19 cellular contexts compared by ENCODE assay signal in genomic region chr6:24455061-24455460, GRCh38. TPM values are rescaled to one million over a fixed set of nuclear protein-coding genes. Genes with fewer than 3 reads are reported as not detected.
A peak's percentile ranks its signal among the peaks of the same experiment; 100 is the strongest.
DNase-seq lines count a peak whose midpoint lies in the region; TF ChIP-seq lines count a peak whose summit lies in the region.
"Had no signal": no experiment of that assay in that cellular context is flagged by ENCODE, and none has a peak within 500 bp of the region (broad histone marks: within the 10 kb centered on the region; RNA-seq: fewer than 3 reads in every experiment).

No MANE protein-coding gene starts in this region.

- intact Hi-C loops in prostate gland (cut with DNase I) = no loop called here

- H3K36me3 ChIP-seq in NT2/D1 (ENCODE audit: insufficient read depth, insufficient read length, low read length) (no peaks in the 10 kb centered on the region), prostate gland (no peaks in the 10 kb centered on the region)
- H3K36me3 ChIP-seq: BLaER1, HAP-1 had no signal

- WGBS in prostate gland = 84% methylated on average over 4 of the region's 4 CpGs

- no peak for TF ChIP-seq CTCF in HFFc6 (IDR thresholded peaks at IDR 0.05)
- no peak for TF ChIP-seq CTCF in prostate gland (IDR thresholded peaks at IDR 0.05)

- no peaks in the 10 kb centered on the region for H3K4me1 ChIP-seq in NT2/D1 (ENCODE audit: insufficient read depth, insufficient read length)
- H3K4me1 ChIP-seq in prostate gland (replicated peaks) = no peaks in the 10 kb centered on the region
- H3K4me1 ChIP-seq: Caco-2, HAP-1 had no signal

- H3K9me3 Mint-ChIP-seq in HFFc6 = no peaks in the 10 kb centered on the region
- H3K9me3 Mint-ChIP-seq: CD4-positive, CD25-positive, alpha-beta regulatory T cell; CD8-positive, alpha-beta T cell had no signal

- H3K4me3 Mint-ChIP-seq in HFFc6 = no peak overlapping the region
- H3K4me3 Mint-ChIP-seq: B cell; CD4-positive, CD25-positive, alpha-beta regulatory T cell; CD8-positive, alpha-beta T cell had no signal

- H3K27me3 ChIP-seq in NT2/D1 (ENCODE audit: insufficient read depth, insufficient read length) (no peaks in the 10 kb centered on the region), prostate gland (replicated peaks; ENCODE audit: insufficient read depth) (no peaks in the 10 kb centered on the region)
- H3K27me3 ChIP-seq: BLaER1 had no signal

- H3K27ac Mint-ChIP-seq in HFFc6 = no peak overlapping the region
- H3K27ac Mint-ChIP-seq: B cell; CD4-positive, CD25-positive, alpha-beta regulatory T cell; CD8-positive, alpha-beta T cell had no signal

- peak; percentile 39 for DNase-seq in activated effector memory CD4-positive, alpha-beta T cell treated with anti-CD3 and anti-CD28 coated beads, Interleukin-2, amount 50 U/mL, for 16 hours
- DNase-seq in activated effector memory CD4-positive, alpha-beta T cell treated with Interleukin-2 at 50 U/mL for 16 hours = no peak
- DNase-seq in NT2/D1 (ENCODE audit: low read depth, low spot score) = peak; percentile 2
- peak; percentile 28 for DNase-seq in iPS-NIHi11 (ENCODE audit: low spot score)
- DNase-seq in NCI-H748 (lab: John Stamatoyannopoulos, UW; ENCODE audit: unreplicated experiment) = no peak
- no peak for DNase-seq in HFFc6
- no peak for DNase-seq in prostate gland (ENCODE audit: low spot score)
- DNase-seq in activated T-cell treated with anti-CD3 and anti-CD28 coated beads, Interleukin-2, amount 50 U/mL, for 48 hours = no peak
- DNase-seq: Caco-2; CD4-positive, CD25-positive, alpha-beta regulatory T cell; CD8-positive, alpha-beta T cell; DMS153; GDM1 had no signal

- no peaks in the 10 kb centered on the region for H3K4me1 Mint-ChIP-seq in HFFc6 (ENCODE audit: low read depth)
- H3K4me1 Mint-ChIP-seq: B cell had no signal

- no peak for TF ChIP-seq POLR2A in prostate gland (IDR thresholded peaks at IDR 0.05)

- no peak overlapping the region for H3K9ac ChIP-seq in NT2/D1 (ENCODE audit: insufficient read length, low read depth)
- H3K9ac ChIP-seq: BLaER1 had no signal

- no peaks in the 10 kb centered on the region for H3K36me3 Mint-ChIP-seq in HFFc6 (ENCODE audit: low read depth)
- H3K36me3 Mint-ChIP-seq: CD8-positive, alpha-beta T cell had no signal

- H3K9me3 ChIP-seq in NT2/D1 (ENCODE audit: insufficient read depth, low read length) (no peaks in the 10 kb centered on the region), prostate gland (no peaks in the 10 kb centered on the region)
- H3K9me3 ChIP-seq: BLaER1, Caco-2, HAP-1 had no signal

- peaks cover 3% of the 10 kb centered on the region; the same call in 1 of the 2 replicates for H3K27me3 Mint-ChIP-seq in HFFc6 (ENCODE audit: insufficient read depth)
- H3K27me3 Mint-ChIP-seq: B cell; CD4-positive, CD25-positive, alpha-beta regulatory T cell had no signal

- no peak overlapping the region for H3K27ac ChIP-seq in prostate gland
- H3K27ac ChIP-seq: 22Rv1, BLaER1, C4-2B had no signal

- H3K4me3 ChIP-seq in NT2/D1 (ENCODE audit: insufficient read length, low read depth) = no peak overlapping the region
- H3K4me3 ChIP-seq in prostate gland = no peak overlapping the region
- H3K4me3 ChIP-seq: BLaER1, GM12878, HAP-1 had no signal

RNA-seq across cellular contexts. Expression of gene GPLD1, which starts 34.3 kb away (rescaled TPM):
- total RNA-seq in HFFc6 (2021; fragmentation: NEBNext Ultra II Directional; extraction: Animal tissue kit (Norgen Biotek cat#: 25700)) = under 1 TPM; 0.14 to 0.39 (median 0.22) TPM
- total RNA-seq in prostate gland = 10 to 100 TPM in 1 of 2 donors, 1 to 10 TPM in 1; 3.1 to 13.0 TPM

RNA-seq across cellular contexts. Expression of gene ALDH5A1, which starts 39.7 kb away (rescaled TPM):
- total RNA-seq in HFFc6 (2021; fragmentation: NEBNext Ultra II Directional; extraction: Animal tissue kit (Norgen Biotek cat#: 25700)) = 1 to 10 TPM in 3 of 6 experiments, under 1 TPM in 3; 0.55 to 2.2 (median 1.2) TPM
- 10 to 100 TPM; 11.1 to 22.6 TPM for total RNA-seq in prostate gland

RNA-seq across cellular contexts. Expression of gene MRS2, which starts 52.3 kb away (rescaled TPM):
- total RNA-seq in HFFc6 (2021; fragmentation: NEBNext Ultra II Directional; extraction: Animal tissue kit (Norgen Biotek cat#: 25700)) = 10 to 100 TPM; 14.7 to 21.1 (median 16.9) TPM
- 10 to 100 TPM; 27.1 to 27.5 TPM for total RNA-seq in prostate gland

Comparison
In these comparisons a context has a peak if more than half of its experiments do, and no peak if none do; other contexts are left out.
1. DNase-seq: peak in activated effector memory CD4-positive, alpha-beta T cell treated with anti-CD3 and anti-CD28 coated beads, Interleukin-2, amount 50 U/mL, for 16 hours (single experiment), NT2/D1 (single experiment) and iPS-NIHi11 (single experiment); none in activated effector memory CD4-positive, alpha-beta T cell treated with Interleukin-2 at 50 U/mL for 16 hours (single experiment), NCI-H748 (single experiment), HFFc6 (single experiment), prostate gland (single experiment) and activated T-cell treated with anti-CD3 and anti-CD28 coated beads, Interleukin-2, amount 50 U/mL, for 48 hours (0 of 2).